19 cellular contexts compared by ENCODE assay signal in the genomic region with DNA sequence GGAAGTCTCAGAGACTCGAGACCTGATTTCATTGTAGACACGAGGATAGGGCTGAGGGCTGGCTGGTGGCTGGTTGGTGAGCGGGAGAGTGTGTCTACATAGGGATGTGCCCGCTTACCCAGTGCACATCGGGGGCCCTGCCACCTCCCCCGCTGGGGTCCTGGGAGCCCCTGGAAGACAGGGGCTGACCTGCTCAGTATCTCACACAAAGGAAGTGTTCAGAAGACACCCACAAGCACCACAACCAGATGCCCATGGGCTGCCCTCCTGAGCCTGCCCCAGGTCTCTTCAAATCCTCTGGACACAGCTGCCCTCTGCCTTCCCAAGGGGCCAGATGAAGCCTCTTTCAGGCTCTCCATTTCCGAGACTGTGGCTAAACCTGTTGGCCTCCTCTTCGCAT. TPM values are rescaled to one million over a fixed set of nuclear protein-coding genes. Genes with fewer than 3 reads are reported as not detected.
"Had no signal": no experiment of that assay in that cellular context is flagged by ENCODE, and none has a peak within 500 bp of the region (broad histone marks: within the 10 kb centered on the region; RNA-seq: fewer than 3 reads in every experiment).

No MANE protein-coding gene starts in this region.

- DNase-seq: activated CD4-positive, alpha-beta T cell treated with anti-CD3 and anti-CD28 coated beads, Interleukin-2, amount 50 U/mL, for 1 hour; activated CD4-positive, CD25-positive, alpha-beta regulatory T cell treated with anti-CD3 and anti-CD28 coated beads, Interleukin-2, amount 50 U/mL, for 72 hours; activated CD8-positive, alpha-beta memory T cell treated with anti-CD3 and anti-CD28 coated beads, Interleukin-2, amount 50 U/mL, for 48 hours; activated gamma-delta T cell; erythroblast; foreskin melanocyte; left lung; stimulated activated CD4-positive, alpha-beta T cell treated with anti-CD3 and anti-CD28 coated beads, Interleukin-12 subunit alpha, Interleukin-12 subunit beta, amount 100 ng/mL, for 4 hours; stimulated activated CD4-positive, alpha-beta T cell treated with anti-CD3 and anti-CD28 coated beads, Interleukin-1b, Interleukin-23, amount 100 ng/mL, for 48 hours had no signal

- H3K4me3 Mint-ChIP-seq: activated naive CD4-positive, alpha-beta T cell treated with anti-CD3 and anti-CD28 coated beads, Interleukin-2, amount 50 U/mL, for 24 hours; stimulated activated naive CD8-positive, alpha-beta T cell treated with anti-CD3 and anti-CD28 coated beads, Interleukin-15, Interleukin-2, amounts not matched to agents 100 ng/mL and 50 ng/mL, for 24 hours; T-helper 1 cell treated with Interleukin-12 subunit alpha and Interleukin-12 subunit beta and Interleukin-4 antibody, amounts not matched to agents 30 μg/mL and 1 μg/mL, for 36 hours; type B pancreatic cell had no signal

- H3K27ac ChIP-seq: left lung, prostate gland, right atrium auricular region, testis had no signal

- H3K4me1 ChIP-seq: left lung, prostate gland, right atrium auricular region had no signal

- H3K4me3 ChIP-seq: left lung, prostate gland, right atrium auricular region had no signal

- H3K9me3 ChIP-seq: left lung, prostate gland, right atrium auricular region, testis had no signal

- H3K27ac Mint-ChIP-seq: stimulated activated naive CD8-positive, alpha-beta T cell treated with anti-CD3 and anti-CD28 coated beads, Interleukin-15, Interleukin-2, amounts not matched to agents 100 ng/mL and 50 ng/mL, for 24 hours; T-helper 1 cell treated with Interleukin-12 subunit alpha and Interleukin-12 subunit beta and Interleukin-4 antibody, amounts not matched to agents 30 μg/mL and 1 μg/mL, for 36 hours had no signal

- H3K36me3 Mint-ChIP-seq: activated naive CD4-positive, alpha-beta T cell treated with anti-CD3 and anti-CD28 coated beads, Interleukin-2, amount 50 U/mL, for 24 hours; type B pancreatic cell had no signal

- H3K36me3 ChIP-seq: left lung, prostate gland, right atrium auricular region had no signal

- H3K27me3 ChIP-seq: right atrium auricular region, testis had no signal

- H3K9me3 Mint-ChIP-seq: activated naive CD4-positive, alpha-beta T cell treated with anti-CD3 and anti-CD28 coated beads, Interleukin-2, amount 50 U/mL, for 24 hours; neural crest cell; stimulated activated naive CD8-positive, alpha-beta T cell treated with anti-CD3 and anti-CD28 coated beads, Interleukin-15, Interleukin-2, amounts not matched to agents 100 ng/mL and 50 ng/mL, for 24 hours; T-helper 1 cell treated with Interleukin-12 subunit alpha and Interleukin-12 subunit beta and Interleukin-4 antibody, amounts not matched to agents 30 μg/mL and 1 μg/mL, for 36 hours; type B pancreatic cell had no signal

- ATAC-seq: left lung had no signal

- H3K27me3 Mint-ChIP-seq: activated naive CD4-positive, alpha-beta T cell treated with anti-CD3 and anti-CD28 coated beads, Interleukin-2, amount 50 U/mL, for 24 hours; stimulated activated naive CD8-positive, alpha-beta T cell treated with anti-CD3 and anti-CD28 coated beads, Interleukin-15, Interleukin-2, amounts not matched to agents 100 ng/mL and 50 ng/mL, for 24 hours had no signal

RNA-seq across cellular contexts. Expression of gene MYCN, which starts 43.1 kb away (rescaled TPM):
- total RNA-seq: myocyte had no signal
- polyA plus RNA-seq: keratinocyte had no signal
